ENCODE assay signal across 8 cellular contexts in the genomic region with DNA sequence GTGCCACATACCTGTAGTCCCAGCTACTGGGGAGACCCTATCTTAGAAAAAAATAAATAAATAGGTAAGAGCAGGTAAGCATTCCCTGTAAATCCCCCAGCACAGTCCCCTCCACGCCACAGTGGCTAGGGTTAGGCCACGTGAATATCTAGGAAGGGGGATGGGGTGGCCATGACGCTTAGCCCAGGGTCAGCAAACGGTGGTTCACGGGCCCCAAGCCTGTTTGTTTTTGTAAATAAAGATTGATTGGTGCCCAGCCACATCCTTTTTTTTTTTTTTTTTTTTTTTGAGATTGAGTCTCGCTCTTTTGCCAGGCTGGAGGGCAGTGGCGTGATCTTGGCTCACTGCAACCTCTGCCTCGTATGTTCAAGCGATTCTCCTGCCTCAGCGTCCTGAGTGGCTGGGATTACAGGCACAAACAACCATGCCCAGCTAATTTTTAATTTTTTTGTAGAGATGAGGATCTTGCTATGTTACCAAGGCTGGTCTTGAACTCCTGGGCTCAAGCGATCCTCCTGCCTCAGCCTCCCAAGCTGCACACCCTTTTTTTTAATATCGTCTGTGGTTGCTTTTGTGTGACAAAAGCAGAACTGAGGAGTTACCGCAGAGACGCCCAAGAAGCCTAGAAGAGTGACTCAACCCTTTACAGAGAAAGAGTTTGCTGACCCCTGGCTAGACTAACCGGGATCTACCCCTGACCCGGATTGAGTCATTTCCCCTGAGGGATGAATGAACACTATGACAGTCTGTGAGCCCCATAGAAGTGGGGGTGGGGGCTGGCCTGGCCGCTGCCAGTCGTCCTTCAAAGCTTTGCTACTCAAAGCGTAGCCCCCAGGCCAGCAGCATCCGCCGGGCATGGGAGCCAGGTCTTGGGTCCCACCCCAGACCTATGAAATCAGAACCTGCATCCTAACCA.
DNase-seq lines count a peak whose midpoint lies in the region; ATAC-seq and TF ChIP-seq lines count a peak whose summit lies in the region.

No MANE protein-coding gene starts in this region.

- H3K4me1 ChIP-seq in esophagus (ENCODE audit: control insufficient read depth in 2 of 2, insufficient read depth in 2 of 2, low read length in 1 of 2) = peaks cover 7 to 31% of the 10 kb centered on the region in 2 donors

- H3K36me3 Mint-ChIP-seq in nephron (ENCODE audit: low read depth) = peaks cover 6% of the 10 kb centered on the region

- H3K27ac ChIP-seq in esophagus (ENCODE audit: low read depth in 2 of 2, low read length in 1 of 2) = peak overlapping the region; percentile 67 to 71

- peaks cover 31% of the 10 kb centered on the region for H3K27me3 Mint-ChIP-seq in nephron (ENCODE audit: low read depth)

- H3K9me3 Mint-ChIP-seq in nephron = no peaks in the 10 kb centered on the region

- H3K27ac Mint-ChIP-seq in nephron = peak overlapping the region; percentile 41 to 79 (median 49)

- H3K27me3 ChIP-seq in esophagus (ENCODE audit: control insufficient read depth in 1 of 2, insufficient read depth in 2 of 2, low read length in 2 of 2) = no peaks in the 10 kb centered on the region

- peak; percentile 49 for ATAC-seq in GM21526 (IDR thresholded peaks at IDR 0.05; ENCODE audit: low FRiP score, unreplicated experiment)

- peak; percentile 77 for DNase-seq in AG09319 (ENCODE audit: extremely low read depth, low read depth)
- DNase-seq in SIG-M5 treated with dmso at 0.1 percent for 504 hours (lab: John Stamatoyannopoulos, UW; ENCODE audit: unreplicated experiment) = peak; percentile 98
- DNase-seq in NCI-H748 (lab: John Stamatoyannopoulos, UW; ENCODE audit: unreplicated experiment) = no peak
- DNase-seq in DMS153 (lab: John Stamatoyannopoulos, UW) = no peak
- DNase-seq in central memory CD4-positive, alpha-beta T cell = no peak

- WGBS in esophagus, 2 donors = 54 to 73% methylated on average over 21 of the region's 21 CpGs

- TF ChIP-seq CTCF in AG09319 (IDR thresholded peaks at IDR 0.05; ENCODE audit: low read depth, low read length) (peak; percentile 48), nephron (IDR thresholded peaks at IDR 0.05; ENCODE audit: unreplicated experiment in 3 of 3) (peak in 1 of 3 experiments; percentile 15)

- no peaks in the 10 kb centered on the region for H3K36me3 ChIP-seq in esophagus (ENCODE audit: control insufficient read depth in 2 of 2, insufficient read depth in 2 of 2, low read length in 1 of 2)

- no peak overlapping the region for H3K4me3 ChIP-seq in esophagus (ENCODE audit: low read depth in 1 of 2, low read length in 2 of 2)

- H3K9me3 ChIP-seq in esophagus (ENCODE audit: control insufficient read depth in 2 of 2, insufficient read depth in 1 of 2, low read depth in 1 of 2, low read length in 1 of 2) = no peaks in the 10 kb centered on the region

- peaks cover 75% of the 10 kb centered on the region for H3K4me1 Mint-ChIP-seq in nephron

- peak overlapping the region in 1 of 3 experiments; percentile 52 for H3K4me3 Mint-ChIP-seq in nephron

Comparison
In these comparisons a context has a peak if more than half of its experiments do, and no peak if none do; other contexts are left out.
1. DNase-seq: peak in AG09319 (single experiment) and SIG-M5 treated with dmso at 0.1 percent for 504 hours (single experiment); none in NCI-H748 (single experiment), DMS153 (single experiment) and central memory CD4-positive, alpha-beta T cell (single experiment).